Comparison of ENCODE assay signal across 8 cellular contexts in the genomic region with DNA sequence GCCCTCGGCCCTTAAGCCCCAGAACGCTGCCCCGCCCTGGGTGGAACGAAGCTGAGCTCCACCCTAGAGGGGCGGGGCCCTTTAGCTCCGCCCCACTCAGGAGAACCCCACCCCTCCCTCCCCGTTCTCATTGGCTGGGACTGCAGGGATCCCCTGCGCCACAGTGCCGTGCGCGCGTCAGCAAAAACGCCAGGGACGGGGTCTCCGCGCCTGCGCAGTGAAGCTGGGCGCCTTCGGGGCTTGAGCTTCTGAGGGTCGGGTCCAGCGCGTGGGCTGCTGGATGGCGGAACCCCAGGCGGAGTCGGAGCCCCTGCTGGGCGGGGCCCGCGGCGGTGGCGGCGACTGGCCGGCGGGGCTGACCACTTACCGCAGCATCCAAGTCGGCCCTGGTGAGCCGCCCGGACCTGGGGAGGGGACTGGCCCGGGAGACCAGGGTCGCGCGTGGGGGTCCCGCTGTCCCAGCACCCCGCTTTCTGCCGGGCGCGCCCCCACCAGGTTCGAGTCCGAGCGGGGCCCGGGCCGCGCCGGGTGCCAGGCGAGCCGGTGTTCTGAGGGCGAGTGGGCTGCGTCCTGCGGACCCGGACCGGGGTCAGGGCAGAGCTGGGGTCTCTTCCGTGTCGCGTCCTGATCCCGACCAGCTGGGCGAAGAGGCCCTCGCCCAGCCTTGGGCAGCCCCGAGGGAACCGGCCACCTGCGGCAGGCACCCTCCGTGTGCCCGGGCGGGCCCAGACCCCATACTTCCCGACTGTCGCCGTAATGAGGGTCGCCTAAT. TPM values are rescaled to one million over a fixed set of nuclear protein-coding genes. Genes with fewer than 3 reads are reported as not detected.
DNase-seq lines count a peak whose midpoint lies in the region; ATAC-seq and TF ChIP-seq lines count a peak whose summit lies in the region.

Gene TPCN2 (plus strand): TSS at position 215 of the 772 bp plus-strand sequence. CDS start 66 bp downstream, at position 281.

- POLR2A ChIA-PET in BJ (lab: Charles Lee): interaction anchor here (0.6 kb wide), 1 partner anchor 10 kb away, joined by 3 read pairs; no protein-coding TSS in a partner anchor

- H3K4me3 ChIP-seq in BJ (ENCODE audit: low read depth, low read length): peak within 1 kb of the TSS; percentile 93

- peaks cover 1% of the 10 kb centered on the region; the same call in 1 of the 2 replicates for H3K36me3 ChIP-seq in BJ (ENCODE audit: control insufficient read depth, insufficient read depth, low read length)

- intact Hi-C loops in left colon (cut with DNase I, micrococcal nuclease): no loop called here

- DNase-seq in BJ (ENCODE audit: low read depth): peak; percentile 79
- peak; percentile 94 for DNase-seq in GM19240 (ENCODE audit: insufficient read length, low spot score)
- peak; percentile 94 to 98 for DNase-seq in NCI-H526 (lab: John Stamatoyannopoulos, UW)
- DNase-seq in activated CD4-positive, alpha-beta T cell treated with anti-CD3 and anti-CD28 coated beads for 48 hours: peak; percentile 91
- DNase-seq in left colon: peak; percentile 92
- DNase-seq in stimulated activated CD4-positive, alpha-beta T cell treated with anti-CD3 and anti-CD28 coated beads, Interleukin-1b, Interleukin-23, amount 100 ng/mL, for 4 hours (ENCODE audit: low read depth in 2 of 2): peak; percentile 85 to 88

- H3K27ac ChIP-seq in cingulate gyrus (ENCODE audit: low read depth, low read length): peak within 1 kb of the TSS; percentile 81

- no peaks in the 10 kb centered on the region for H3K27me3 ChIP-seq in BJ (ENCODE audit: control insufficient read depth, insufficient read depth, low read length)

- no peak for TF ChIP-seq CTCF in BJ (IDR thresholded peaks at IDR 0.05; ENCODE audit: insufficient read depth, low read depth, low read length)

- CTCF ChIA-PET in BJ (lab: Yijun Ruan, JAX): interaction anchor here (0.8 kb wide), 1 partner anchor 42 kb away, joined by 3 read pairs; no protein-coding TSS in a partner anchor

- peak; percentile 76 for ATAC-seq in HG03460 (IDR thresholded peaks at IDR 0.05; ENCODE audit: unreplicated experiment)
- ATAC-seq in left colon: peak; percentile 95

RNA-seq across cellular contexts. Expression of gene TPCN2, which starts in this region (rescaled TPM):
- polyA plus RNA-seq in BJ (2011; rRNA removed): 6.4 and 9.9 TPM in 2 replicates
- 7.4 and 8.6 TPM in 2 replicates for polyA minus RNA-seq in BJ (2011; rRNA and poly(A)+ RNA removed)
- total RNA-seq in left colon: 10 to 100 TPM; 17.1 to 17.6 TPM

Comparison
In these comparisons a context has a peak if more than half of its experiments do, and no peak if none do; other contexts are left out.
1. Peak in every context shown above with its lines: DNase-seq, ATAC-seq, H3K4me3 ChIP-seq and H3K27ac ChIP-seq.